In genomic region chrX:1450381-1451161, GRCh38 we compare ENCODE assay signal across 12 cellular contexts. TPM values are rescaled to one million over a fixed set of nuclear protein-coding genes. Genes with fewer than 3 reads are reported as not detected.
DNase-seq lines count a peak whose midpoint lies in the region; ATAC-seq and TF ChIP-seq lines count a peak whose summit lies in the region.
"Had no signal": no experiment of that assay in that cellular context is flagged by ENCODE, and none has a peak within 500 bp of the region (broad histone marks: within the 10 kb centered on the region; RNA-seq: fewer than 3 reads in every experiment).

No MANE protein-coding gene starts in this region.

- no peak for TF ChIP-seq POLR2A in thyroid gland (IDR thresholded peaks at IDR 0.05)

- ATAC-seq in natural killer cell treated with Interleukin-12 subunit alpha and Interleukin-12 subunit beta and Interleukin-15 and Interleukin-18, amount 100 ng/mL, for 72 hours: no peak
- no peak for ATAC-seq in natural killer cell
- no peak for ATAC-seq in left lobe of liver

- H3K9me3 Mint-ChIP-seq in natural killer cell treated with Interleukin-12 subunit alpha and Interleukin-12 subunit beta and Interleukin-15 and Interleukin-18, amount 100 ng/mL, for 72 hours: peaks cover 29% of the 10 kb centered on the region
- peaks cover 7 to 10% of the 10 kb centered on the region in 2 donors for H3K9me3 Mint-ChIP-seq in natural killer cell
- peaks cover 32% of the 10 kb centered on the region for H3K9me3 Mint-ChIP-seq in activated CD4-positive, alpha-beta memory T cell treated with anti-CD3 and anti-CD28 coated beads, Interleukin-2, amount 10 ng/mL, durations not matched to agents 7 days and 5 days

- CTCF ChIA-PET in activated CD4-positive, alpha-beta memory T cell treated with anti-CD3 and anti-CD28 coated beads, Interleukin-2, amount 10 ng/mL, durations not matched to agents 7 days and 5 days (lab: Charles Lee): no interaction called here

- H3K4me3 ChIP-seq in thyroid gland (replicated peaks in 1 of 3): no peak overlapping the region

- H3K27me3 ChIP-seq in thyroid gland: no peaks in the 10 kb centered on the region

- H3K27ac ChIP-seq in thyroid gland: no peak overlapping the region

- TF ChIP-seq CTCF in natural killer cell (IDR thresholded peaks at IDR 0.05): no peak
- no peak for TF ChIP-seq CTCF in thyroid gland (IDR thresholded peaks at IDR 0.05)

- POLR2A ChIA-PET in activated CD4-positive, alpha-beta memory T cell treated with anti-CD3 and anti-CD28 coated beads, Interleukin-2, amount 10 ng/mL, durations not matched to agents 7 days and 5 days (lab: Charles Lee): no interaction called here

- peaks cover 45 to 47% of the 10 kb centered on the region in 2 donors for H3K4me1 Mint-ChIP-seq in natural killer cell treated with Interleukin-12 subunit alpha and Interleukin-12 subunit beta and Interleukin-15 and Interleukin-18, amount 100 ng/mL, for 72 hours (ENCODE audit: low read depth in 2 of 2)
- peaks cover 27 to 69% of the 10 kb centered on the region in 2 donors for H3K4me1 Mint-ChIP-seq in natural killer cell
- H3K4me1 Mint-ChIP-seq in activated CD4-positive, alpha-beta memory T cell treated with anti-CD3 and anti-CD28 coated beads, Interleukin-2, amount 10 ng/mL, durations not matched to agents 7 days and 5 days: peaks cover 41% of the 10 kb centered on the region

- H3K9me3 ChIP-seq in thyroid gland: no peaks in the 10 kb centered on the region

- DNase-seq in natural killer cell treated with Interleukin-12 subunit alpha and Interleukin-12 subunit beta and Interleukin-15 and Interleukin-18, amount 100 ng/mL, for 72 hours (ENCODE audit: low spot score): no peak
- no peak for DNase-seq in natural killer cell
- DNase-seq in activated CD4-positive, alpha-beta memory T cell treated with anti-CD3 and anti-CD28 coated beads, Interleukin-2, amount 10 ng/mL, durations not matched to agents 7 days and 5 days: peak; percentile 23
- peak; percentile 42 for DNase-seq in left lobe of liver (ENCODE audit: low spot score)
- DNase-seq in NCI-H2107 treated with DMSO at 0.1 percent for 48 hours (lab: John Stamatoyannopoulos, UW; ENCODE audit: unreplicated experiment): no peak
- DNase-seq in thyroid gland: no peak
- no peak for DNase-seq in HT-29 (ENCODE audit: low spot score)
- DNase-seq in NCI-H345 (lab: John Stamatoyannopoulos, UW): no peak
- DNase-seq: anterior cingulate cortex; OCI-M1; posterior cingulate gyrus; stimulated activated CD4-positive, alpha-beta T cell treated with anti-CD3 and anti-CD28 coated beads, Interleukin-15, amount 100 ng/mL, for 24 hours had no signal

- H3K4me1 ChIP-seq in thyroid gland: peaks cover 11% of the 10 kb centered on the region in 2 donors

- H3K27ac Mint-ChIP-seq in natural killer cell treated with Interleukin-12 subunit alpha and Interleukin-12 subunit beta and Interleukin-15 and Interleukin-18, amount 100 ng/mL, for 72 hours: peak overlapping the region; percentile 2 to 89
- H3K27ac Mint-ChIP-seq in natural killer cell: peak overlapping the region in 1 of 2 donors; percentile 92
- H3K27ac Mint-ChIP-seq in activated CD4-positive, alpha-beta memory T cell treated with anti-CD3 and anti-CD28 coated beads, Interleukin-2, amount 10 ng/mL, durations not matched to agents 7 days and 5 days: no peak overlapping the region

- H3K27me3 Mint-ChIP-seq in natural killer cell treated with Interleukin-12 subunit alpha and Interleukin-12 subunit beta and Interleukin-15 and Interleukin-18, amount 100 ng/mL, for 72 hours: no peaks in the 10 kb centered on the region
- no peaks in the 10 kb centered on the region for H3K27me3 Mint-ChIP-seq in natural killer cell (ENCODE audit: low read depth in 2 of 2)
- no peaks in the 10 kb centered on the region for H3K27me3 Mint-ChIP-seq in activated CD4-positive, alpha-beta memory T cell treated with anti-CD3 and anti-CD28 coated beads, Interleukin-2, amount 10 ng/mL, durations not matched to agents 7 days and 5 days

- peak overlapping the region; percentile 35 for H3K4me3 Mint-ChIP-seq in natural killer cell treated with Interleukin-12 subunit alpha and Interleukin-12 subunit beta and Interleukin-15 and Interleukin-18, amount 100 ng/mL, for 72 hours
- no peak overlapping the region for H3K4me3 Mint-ChIP-seq in natural killer cell
- H3K4me3 Mint-ChIP-seq in activated CD4-positive, alpha-beta memory T cell treated with anti-CD3 and anti-CD28 coated beads, Interleukin-2, amount 10 ng/mL, durations not matched to agents 7 days and 5 days: no peak overlapping the region

- WGBS in thyroid gland, 2 donors: 81% methylated on average over 9 of the region's 9 CpGs

- no peaks in the 10 kb centered on the region for H3K36me3 ChIP-seq in thyroid gland

- H3K36me3 Mint-ChIP-seq in natural killer cell treated with Interleukin-12 subunit alpha and Interleukin-12 subunit beta and Interleukin-15 and Interleukin-18, amount 100 ng/mL, for 72 hours: peaks cover 37% of the 10 kb centered on the region
- peaks cover 7% of the 10 kb centered on the region for H3K36me3 Mint-ChIP-seq in natural killer cell
- H3K36me3 Mint-ChIP-seq in activated CD4-positive, alpha-beta memory T cell treated with anti-CD3 and anti-CD28 coated beads, Interleukin-2, amount 10 ng/mL, durations not matched to agents 7 days and 5 days (ENCODE audit: low read depth): peaks cover 42% of the 10 kb centered on the region

- intact Hi-C loops in natural killer cell (cut with micrococcal nuclease): no loop called here
- intact Hi-C loops in thyroid gland (cut with DNase I): loop anchor here (5.0 to 10.0 kb wide), 4 partner anchors 53 to 1237 kb away; no protein-coding TSS in a partner anchor

RNA-seq across cellular contexts. Expression of gene ASMTL, which starts 2.1 kb away (rescaled TPM):
- 10 to 100 TPM; 84.8 to 94.2 TPM for total RNA-seq in natural killer cell treated with Interleukin-12 subunit alpha and Interleukin-12 subunit beta and Interleukin-15 and Interleukin-18, amount 100 ng/mL, for 72 hours
- total RNA-seq in natural killer cell (10 to 100 TPM; 58.5 to 80.3 (median 66.1) TPM), left lobe of liver (31.4 TPM), thyroid gland (10 to 100 TPM; 29.7 to 56.1 (median 42.4) TPM)
- 10 to 100 TPM; 62.2 to 63.3 TPM for total RNA-seq in activated CD4-positive, alpha-beta memory T cell treated with anti-CD3 and anti-CD28 coated beads, Interleukin-2, amount 10 ng/mL, durations not matched to agents 7 days and 5 days
- 11.6 and 15.2 TPM in 2 replicates for total RNA-seq in HT-29 (2014; rRNA removed; shearing (Covaris generic))

RNA-seq across cellular contexts. Expression of gene SLC25A6, which starts 58.7 kb away (rescaled TPM):
- 100 to 1,000 TPM; 224 to 343 TPM for total RNA-seq in natural killer cell treated with Interleukin-12 subunit alpha and Interleukin-12 subunit beta and Interleukin-15 and Interleukin-18, amount 100 ng/mL, for 72 hours
- total RNA-seq in natural killer cell (100 to 1,000 TPM; 157 to 197 (median 178) TPM), left lobe of liver (55.9 TPM), thyroid gland (100 to 1,000 TPM; 219 to 397 (median 320) TPM)
- 100 to 1,000 TPM; 249 to 255 TPM for total RNA-seq in activated CD4-positive, alpha-beta memory T cell treated with anti-CD3 and anti-CD28 coated beads, Interleukin-2, amount 10 ng/mL, durations not matched to agents 7 days and 5 days
- total RNA-seq in HT-29 (2014; rRNA removed; shearing (Covaris generic)): 299 and 300 TPM in 2 replicates

Comparison
In these comparisons a context has a peak if more than half of its experiments do, and no peak if none do; other contexts are left out.
1. DNase-seq: peak in activated CD4-positive, alpha-beta memory T cell treated with anti-CD3 and anti-CD28 coated beads, Interleukin-2, amount 10 ng/mL, durations not matched to agents 7 days and 5 days (single experiment) and left lobe of liver (single experiment); none in natural killer cell treated with Interleukin-12 subunit alpha and Interleukin-12 subunit beta and Interleukin-15 and Interleukin-18, amount 100 ng/mL, for 72 hours (single experiment), natural killer cell (single experiment), NCI-H2107 treated with DMSO at 0.1 percent for 48 hours (single experiment), thyroid gland (0 of 2), HT-29 (single experiment) and NCI-H345 (single experiment).